In genomic region chr3:177294221-177294620, GRCh38 we compare ENCODE assay signal across 1 cellular context.
TF ChIP-seq lines count a peak whose summit lies in the region.

No MANE protein-coding gene starts in this region.

TF ChIP-seq in Ishikawa, 13 proteins besides CTCF, POLR2A, EP300 and RAD21 (continued from another document):
- TF ChIP-seq EGR1 (IDR thresholded peaks at IDR 0.05) (peak; percentile 75), ZBTB7A (IDR thresholded peaks at IDR 0.05; ENCODE audit: low read depth) (no peak), TEAD4 (IDR thresholded peaks at IDR 0.05) (peak; percentile 88), YY1 (IDR thresholded peaks at IDR 0.05; ENCODE audit: low read depth) (no peak; the same call in 1 of the 2 replicates)
TF ChIP-seq in Ishikawa: peak in this region for 6.
